Comparison of ENCODE assay signal across 8 cellular contexts in genomic region chr13:28574617-28575142, GRCh38.
A peak's percentile ranks its signal among the peaks of the same experiment; 100 is the strongest.
DNase-seq lines count a peak whose midpoint lies in the region; ATAC-seq and TF ChIP-seq lines count a peak whose summit lies in the region.

No MANE protein-coding gene starts in this region.

- H2BK12ac ChIP-seq in mesenchymal stem cell (ENCODE audit: low read length in 2 of 2): peak overlapping the region in 1 of 2 experiments; percentile 37

- no peak overlapping the region for H2BK120ac ChIP-seq in mesenchymal stem cell (ENCODE audit: low read depth, low read length)

- H3K27ac Mint-ChIP-seq in CD8-positive, alpha-beta memory T cell: no peak overlapping the region

- in situ Hi-C loops in KBM-7 (cut with MboI; ENCODE audit: low pct_unique_long_range_greater_than_20kb, low sequenced_read_pairs) (no loop called here), astrocyte of the spinal cord (cut with HindIII; ENCODE audit: low sequenced_read_pairs) (no loop called here)

- CTCF ChIA-PET in CD8-positive, alpha-beta memory T cell (lab: Charles Lee): no interaction called here

- no peaks in the 10 kb centered on the region for H3K4me1 Mint-ChIP-seq in CD8-positive, alpha-beta memory T cell

- 16% methylated on average over 7 of the region's 10 CpGs for WGBS in mesenchymal stem cell
- WGBS in gastroesophageal sphincter (ENCODE audit: low coverage in 1 of 2), 2 donors: 62 to 71% methylated on average over 2 to 8 of the region's 10 CpGs

- no peak overlapping the region for H2AFZ ChIP-seq in mesenchymal stem cell (ENCODE audit: low read depth, low read length)

- no peak overlapping the region for H2AK5ac ChIP-seq in mesenchymal stem cell (ENCODE audit: low read length, severe bottlenecking)

- H3K14ac ChIP-seq in mesenchymal stem cell (ENCODE audit: low read length in 2 of 2): no peak overlapping the region

- H4K91ac ChIP-seq in mesenchymal stem cell (ENCODE audit: low read length): no peak overlapping the region

- POLR2A ChIA-PET in CD8-positive, alpha-beta memory T cell (lab: Charles Lee): no interaction called here

- H3K4ac ChIP-seq in mesenchymal stem cell (ENCODE audit: low read depth in 1 of 2, low read length in 2 of 2): no peak overlapping the region

- no peak overlapping the region for H3K23ac ChIP-seq in mesenchymal stem cell (ENCODE audit: low read length in 2 of 2)

- H3K9me3 Mint-ChIP-seq in CD8-positive, alpha-beta memory T cell: no peaks in the 10 kb centered on the region

- no peak for DNase-seq in CD8-positive, alpha-beta memory T cell
- DNase-seq in KBM-7 (peak; percentile 11), astrocyte of the spinal cord (ENCODE audit: low read depth, low spot score) (peak; percentile 95), mesenchymal stem cell (peak; percentile 98), cerebellar cortex (ENCODE audit: low spot score) (no peak), occipital lobe (lab: John Stamatoyannopoulos, UW) (no peak)
- DNase-seq in effector CD4-positive, alpha-beta T cell: no peak

- H3K27me3 ChIP-seq in CD8-positive, alpha-beta memory T cell (ENCODE audit: insufficient read depth, low read length, poor library complexity, severe bottlenecking): no peaks in the 10 kb centered on the region
- H3K27me3 ChIP-seq in mesenchymal stem cell (ENCODE audit: control insufficient read depth in 1 of 2, insufficient read depth in 1 of 2, low read length in 2 of 2) (peaks cover 0 to 10% of the 10 kb centered on the region in 2 experiments), gastroesophageal sphincter (no peaks in the 10 kb centered on the region)

- H2BK15ac ChIP-seq in mesenchymal stem cell (ENCODE audit: low read depth, poor library complexity, severe bottlenecking): no peak overlapping the region

- TF ChIP-seq CTCF in astrocyte of the spinal cord (IDR thresholded peaks at IDR 0.05; ENCODE audit: low read depth, low read length) (no peak), gastroesophageal sphincter (IDR thresholded peaks at IDR 0.05) (no peak)

- H3K4me3 Mint-ChIP-seq in CD8-positive, alpha-beta memory T cell: no peak overlapping the region

- no peaks in the 10 kb centered on the region for H3K36me3 ChIP-seq in CD8-positive, alpha-beta memory T cell (ENCODE audit: insufficient read depth, low read length)
- H3K36me3 ChIP-seq in mesenchymal stem cell (ENCODE audit: control insufficient read depth in 1 of 2, insufficient read depth in 2 of 2, low read depth in 1 of 2, low read length in 2 of 2) (no peaks in the 10 kb centered on the region), gastroesophageal sphincter (no peaks in the 10 kb centered on the region)

- H3K27ac ChIP-seq in CD8-positive, alpha-beta memory T cell (ENCODE audit: low read depth, low read length): peak overlapping the region; percentile 39
- H3K27ac ChIP-seq in mesenchymal stem cell (ENCODE audit: low read length, poor library complexity, severe bottlenecking) (no peak overlapping the region), gastroesophageal sphincter (no peak overlapping the region)

- peaks cover 3 to 6% of the 10 kb centered on the region in 2 donors for H3K27me3 Mint-ChIP-seq in CD8-positive, alpha-beta memory T cell

- H3K79me1 ChIP-seq in mesenchymal stem cell (replicated peaks; ENCODE audit: low read length, poor library complexity, severe bottlenecking): no peaks in the 10 kb centered on the region

- H3K4me3 ChIP-seq in CD8-positive, alpha-beta memory T cell (ENCODE audit: low read length): no peak overlapping the region
- no peak overlapping the region for H3K4me3 ChIP-seq in astrocyte of the spinal cord (ENCODE audit: low read depth, low read length)
- no peak overlapping the region for H3K4me3 ChIP-seq in mesenchymal stem cell (ENCODE audit: insufficient read depth in 1 of 2, low read depth in 1 of 2, low read length in 2 of 2)
- H3K4me3 ChIP-seq in gastroesophageal sphincter: no peak overlapping the region

- H3K9ac ChIP-seq in mesenchymal stem cell (ENCODE audit: low read length): no peak overlapping the region

- H3K4me2 ChIP-seq in mesenchymal stem cell (ENCODE audit: low read length, poor library complexity, severe bottlenecking): no peak overlapping the region

- ATAC-seq in gastroesophageal sphincter: no peak

- TF ChIP-seq POLR2A in gastroesophageal sphincter (IDR thresholded peaks at IDR 0.05): no peak

- H3K18ac ChIP-seq in mesenchymal stem cell (ENCODE audit: low read depth in 1 of 2, low read length in 2 of 2): peak overlapping the region; percentile 57 to 80

- H2BK5ac ChIP-seq in mesenchymal stem cell (ENCODE audit: low read depth, low read length, poor library complexity, severe bottlenecking): no peak overlapping the region

- H3K4me1 ChIP-seq in CD8-positive, alpha-beta memory T cell (ENCODE audit: insufficient read depth, low read length): no peaks in the 10 kb centered on the region
- H3K4me1 ChIP-seq in mesenchymal stem cell (ENCODE audit: control insufficient read depth, insufficient read depth, low read depth, low read length): peaks cover 8% of the 10 kb centered on the region
- no peaks in the 10 kb centered on the region for H3K4me1 ChIP-seq in gastroesophageal sphincter

- no peaks in the 10 kb centered on the region for H3K36me3 Mint-ChIP-seq in CD8-positive, alpha-beta memory T cell

- no peaks in the 10 kb centered on the region for H3K9me3 ChIP-seq in CD8-positive, alpha-beta memory T cell (ENCODE audit: low read length)
- no peaks in the 10 kb centered on the region for H3K9me3 ChIP-seq in mesenchymal stem cell (ENCODE audit: control insufficient read depth, low read length)
- no peaks in the 10 kb centered on the region for H3K9me3 ChIP-seq in gastroesophageal sphincter

- TF ChIP-seq EP300 in gastroesophageal sphincter (IDR thresholded peaks at IDR 0.05): no peak

- H4K8ac ChIP-seq in mesenchymal stem cell (ENCODE audit: low read length): no peak overlapping the region

Comparison
In these comparisons a context has a peak if more than half of its experiments do, and no peak if none do; other contexts are left out.
1. DNase-seq: peak in KBM-7 (single experiment), astrocyte of the spinal cord (single experiment) and mesenchymal stem cell (single experiment); none in CD8-positive, alpha-beta memory T cell (0 of 5), cerebellar cortex (single experiment), effector CD4-positive, alpha-beta T cell (single experiment) and occipital lobe (single experiment).